ENCODE assay signal across 19 cellular contexts in genomic region chr2:169011698-169012097, GRCh38. TPM values are rescaled to one million over a fixed set of nuclear protein-coding genes. Genes with fewer than 3 reads are reported as not detected.
DNase-seq lines count a peak whose midpoint lies in the region; ATAC-seq and TF ChIP-seq lines count a peak whose summit lies in the region.
"Had no signal": no experiment of that assay in that cellular context is flagged by ENCODE, and none has a peak within 500 bp of the region (broad histone marks: within the 10 kb centered on the region; RNA-seq: fewer than 3 reads in every experiment).

No MANE protein-coding gene starts in this region.

- H3K4me3 ChIP-seq in mammary epithelial cell (replicated peaks in 1 of 3; ENCODE audit: insufficient read depth in 1 of 3, low read depth in 2 of 3, low read length in 3 of 3) (no peak overlapping the region), PC-3 (ENCODE audit: low read length) (peak overlapping the region; percentile 39; the same call in 1 of the 2 replicates), colonic mucosa (no peak overlapping the region), mesodermal cell (ENCODE audit: extremely low read depth, insufficient read depth, low read length, poor library complexity, severe bottlenecking) (no peak overlapping the region)
- H3K4me3 ChIP-seq: GM12878 had no signal

- no TSS peak for BruUV-seq in mammary epithelial cell (replicated peaks; lab: Mats Ljungman, UMichigan)
- no TSS peak for BruUV-seq in MCF 10A (replicated peaks; lab: Mats Ljungman, UMichigan)
- no TSS peak for BruUV-seq in PC-3 (replicated peaks; lab: Mats Ljungman, UMichigan)

- no peak overlapping the region for H3K9ac ChIP-seq in mammary epithelial cell (ENCODE audit: insufficient read depth, low read length)
- peak overlapping the region; percentile 79 for H3K9ac ChIP-seq in PC-3 (ENCODE audit: low read length)
- peak overlapping the region in 1 of 2 donors; percentile 23 for H3K9ac ChIP-seq in colonic mucosa (ENCODE audit: low read depth in 2 of 2, low read length in 2 of 2)

- no peaks in the 10 kb centered on the region for H3K9me3 ChIP-seq in mammary epithelial cell (replicated peaks; ENCODE audit: insufficient read depth, low read length)
- H3K9me3 ChIP-seq in PC-3 (ENCODE audit: low read length), result no peaks in the 10 kb centered on the region
- H3K9me3 ChIP-seq in colonic mucosa, result no peaks in the 10 kb centered on the region
- H3K9me3 ChIP-seq in mesodermal cell (ENCODE audit: control insufficient read depth, low read length), result no peaks in the 10 kb centered on the region
- H3K9me3 ChIP-seq: Caco-2 had no signal

- no peaks in the 10 kb centered on the region for H3K27me3 ChIP-seq in mammary epithelial cell (ENCODE audit: insufficient read depth, low read length)
- no peaks in the 10 kb centered on the region for H3K27me3 ChIP-seq in PC-3 (ENCODE audit: low read length)
- H3K27me3 ChIP-seq in colonic mucosa, result no peaks in the 10 kb centered on the region

- DNase-seq in mammary epithelial cell, result no peak
- no peak for DNase-seq in MCF 10A (ENCODE audit: unreplicated experiment)
- DNase-seq in PC-3, result no peak
- no peak for DNase-seq in colonic mucosa
- DNase-seq in AG08395 (ENCODE audit: low spot score), result no peak
- no peak for DNase-seq in NCI-H1092 (lab: John Stamatoyannopoulos, UW)
- no peak for DNase-seq in activated CD4-positive, alpha-beta memory T cell treated with anti-CD3 and anti-CD28 coated beads, Interleukin-2, amount 10 ng/mL, durations not matched to agents 7 days and 5 days
- DNase-seq: 8988T; DMS79; Kasumi-1; NCI-H1417 treated with DMSO at 0.1 percent for 48 hours; NCI-H2081 treated with DMSO at 0.1 percent for 48 hours; NCI-H526 treated with DMSO at 0.1 percent for 48 hours; NK-92 treated with Interleukin-12 subunit alpha and Interleukin-12 subunit beta, amount 100 ng/mL, for 24 hours; SHP77 had no signal

- H2AFZ ChIP-seq in mammary epithelial cell (ENCODE audit: low read depth, low read length) (no peak overlapping the region), PC-3 (ENCODE audit: low read length) (no peak overlapping the region)

- H3K79me2 ChIP-seq in mammary epithelial cell (ENCODE audit: insufficient read depth, low read length) (no peaks in the 10 kb centered on the region), PC-3 (ENCODE audit: low read length) (no peaks in the 10 kb centered on the region)

- POLR2A ChIA-PET in MCF 10A (lab: Yijun Ruan, JAX) (interaction anchor here (0.6 to 3.2 kb wide), 8 partner anchors 14 to 481 kb away, joined by 3 to 35 read pairs (median 3); partner anchors contain the start of gene DHRS9), PC-3 (lab: Charles Lee; ENCODE audit: unreplicated experiment) (no interaction called here)
- POLR2A ChIA-PET in activated CD4-positive, alpha-beta memory T cell treated with anti-CD3 and anti-CD28 coated beads, Interleukin-2, amount 10 ng/mL, durations not matched to agents 7 days and 5 days (lab: Charles Lee), result no interaction called here

- H3K9me2 ChIP-seq in PC-3 (replicated peaks; ENCODE audit: low read length), result no peaks in the 10 kb centered on the region

- TF ChIP-seq CTCF in mammary epithelial cell (conservative IDR thresholded peaks at IDR 0.05 in 1 of 2, IDR thresholded peaks at IDR 0.05 in 1 of 2; ENCODE audit: extremely low read depth in 1 of 2, insufficient read depth in 1 of 2, low read depth in 1 of 2, low read length in 2 of 2) (no peak), MCF 10A (IDR thresholded peaks at IDR 0.05; ENCODE audit: unreplicated experiment) (no peak), PC-3 (conservative IDR thresholded peaks at IDR 0.05; ENCODE audit: low read depth, low read length) (no peak), colonic mucosa (IDR thresholded peaks at IDR 0.05) (no peak)

- H3K27ac ChIP-seq in mammary epithelial cell (ENCODE audit: insufficient read depth, low read depth, low read length) (no peak overlapping the region), PC-3 (ENCODE audit: low read length) (peak overlapping the region; percentile 98), colonic mucosa (peak overlapping the region; percentile 70), mesodermal cell (ENCODE audit: low read depth, low read length, severe bottlenecking) (peak overlapping the region; percentile 86)

- H3K4me1 ChIP-seq in mammary epithelial cell (ENCODE audit: insufficient read depth, low read length) (peaks cover 25% of the 10 kb centered on the region), PC-3 (ENCODE audit: insufficient read depth, low read length) (peaks cover 52% of the 10 kb centered on the region), colonic mucosa (no peaks in the 10 kb centered on the region), mesodermal cell (ENCODE audit: control insufficient read depth, insufficient read depth, low read length, poor library complexity, severe bottlenecking) (peaks cover 6% of the 10 kb centered on the region)

- peaks cover 31% of the 10 kb centered on the region for H3K4me1 Mint-ChIP-seq in MCF 10A (ENCODE audit: insufficient read depth, unreplicated experiment)
- H3K4me1 Mint-ChIP-seq in activated CD4-positive, alpha-beta memory T cell treated with anti-CD3 and anti-CD28 coated beads, Interleukin-2, amount 10 ng/mL, durations not matched to agents 7 days and 5 days, result peaks cover 12% of the 10 kb centered on the region

- H3K36me3 ChIP-seq in mammary epithelial cell (ENCODE audit: insufficient read depth, low read length) (no peaks in the 10 kb centered on the region), PC-3 (ENCODE audit: low read depth, low read length) (no peaks in the 10 kb centered on the region), colonic mucosa (no peaks in the 10 kb centered on the region), mesodermal cell (ENCODE audit: control insufficient read depth, insufficient read depth, low read length) (no peaks in the 10 kb centered on the region)

- H3K4me3 Mint-ChIP-seq in MCF 10A (ENCODE audit: unreplicated experiment), result no peak overlapping the region
- H3K4me3 Mint-ChIP-seq in activated CD4-positive, alpha-beta memory T cell treated with anti-CD3 and anti-CD28 coated beads, Interleukin-2, amount 10 ng/mL, durations not matched to agents 7 days and 5 days, result no peak overlapping the region

- no peaks in the 10 kb centered on the region for H3K9me3 Mint-ChIP-seq in MCF 10A (ENCODE audit: unreplicated experiment)
- peaks cover 2% of the 10 kb centered on the region for H3K9me3 Mint-ChIP-seq in activated CD4-positive, alpha-beta memory T cell treated with anti-CD3 and anti-CD28 coated beads, Interleukin-2, amount 10 ng/mL, durations not matched to agents 7 days and 5 days

- 91% methylated on average over 2 of the region's 2 CpGs for WGBS in mammary epithelial cell (ENCODE audit: low coverage, missing lambda C conversion rate)
- 84 to 100% methylated on average over 2 of the region's 2 CpGs for WGBS in mesodermal cell (ENCODE audit: insufficient coverage in 2 of 2), 2 experiments

- H3K36me3 Mint-ChIP-seq in MCF 10A (ENCODE audit: insufficient read depth, unreplicated experiment), result no peaks in the 10 kb centered on the region
- H3K36me3 Mint-ChIP-seq in activated CD4-positive, alpha-beta memory T cell treated with anti-CD3 and anti-CD28 coated beads, Interleukin-2, amount 10 ng/mL, durations not matched to agents 7 days and 5 days (ENCODE audit: low read depth), result no peaks in the 10 kb centered on the region

- no peaks in the 10 kb centered on the region for H3K27me3 Mint-ChIP-seq in MCF 10A (ENCODE audit: insufficient read depth, unreplicated experiment)
- H3K27me3 Mint-ChIP-seq in activated CD4-positive, alpha-beta memory T cell treated with anti-CD3 and anti-CD28 coated beads, Interleukin-2, amount 10 ng/mL, durations not matched to agents 7 days and 5 days, result no peaks in the 10 kb centered on the region

- dilution Hi-C loops in mammary epithelial cell (cut with HindIII; ENCODE audit: low sequenced_read_pairs), result loop anchor here (5.0 kb wide), 1 partner anchor 36 kb away; no protein-coding TSS in a partner anchor

- CTCF ChIA-PET in mammary epithelial cell (lab: Charles Lee; ENCODE audit: low non-redundant PET) (no interaction called here), MCF 10A (lab: Yijun Ruan, JAX) (interaction anchor here (0.7 kb wide), 1 partner anchor 191 kb away, joined by 3 read pairs; no protein-coding TSS in a partner anchor), PC-3 (lab: Charles Lee) (no interaction called here)
- CTCF ChIA-PET in activated CD4-positive, alpha-beta memory T cell treated with anti-CD3 and anti-CD28 coated beads, Interleukin-2, amount 10 ng/mL, durations not matched to agents 7 days and 5 days (lab: Charles Lee), result no interaction called here

- intact Hi-C loops in mammary epithelial cell (cut with micrococcal nuclease), result no loop called here
- intact Hi-C loops in MCF 10A (cut with micrococcal nuclease), result loop anchor here (1.0 kb wide), 1 partner anchor 19 kb away; no protein-coding TSS in a partner anchor
- intact Hi-C loops in PC-3 (cut with micrococcal nuclease), result loop anchor here (2.0 to 5.0 kb wide), 3 partner anchors 43 to 83 kb away; partner anchors contain the start of gene DHRS9
- intact Hi-C loops in colonic mucosa (cut with DNase I), result loop anchor here (10.0 kb wide), 1 partner anchor 1657 kb away; no protein-coding TSS in a partner anchor

- H3F3A ChIP-seq in PC-3 (ENCODE audit: low read length, unreplicated experiment), result peaks cover 18% of the 10 kb centered on the region

- in situ Hi-C loops in mammary epithelial cell (cut with MboI; ENCODE audit: low sequenced_read_pairs in 2 of 2), result no loop called here

- ATAC-seq in PC-3, result no peak
- ATAC-seq: GM12878 had no signal

- peak overlapping the region; percentile 0 for H3K4me2 ChIP-seq in mammary epithelial cell (ENCODE audit: insufficient read depth, low read depth, low read length)
- H3K4me2 ChIP-seq in PC-3 (ENCODE audit: low read length), result peak overlapping the region; percentile 70

- no peak overlapping the region for H3K27ac Mint-ChIP-seq in MCF 10A (ENCODE audit: low read depth, unreplicated experiment)
- no peak overlapping the region for H3K27ac Mint-ChIP-seq in activated CD4-positive, alpha-beta memory T cell treated with anti-CD3 and anti-CD28 coated beads, Interleukin-2, amount 10 ng/mL, durations not matched to agents 7 days and 5 days

- H4K20me1 ChIP-seq in mammary epithelial cell (ENCODE audit: insufficient read depth, low read length), result no peaks in the 10 kb centered on the region
- no peaks in the 10 kb centered on the region for H4K20me1 ChIP-seq in PC-3 (ENCODE audit: low read length)

RNA-seq across cellular contexts. Expression of gene ABCB11, which starts 19.4 kb away (rescaled TPM):
- total RNA-seq in mammary epithelial cell, result not detected
- not detected for polyA plus RNA-seq in mammary epithelial cell
- not detected for polyA minus RNA-seq in mammary epithelial cell
- 0.05 TPM in 1 of 2 replicates, not detected in the other for total RNA-seq in MCF 10A (2022)
- 0.11 and 0.29 TPM in 2 replicates for total RNA-seq in PC-3 (2014; rRNA removed)
- total RNA-seq in colonic mucosa, result 1 to 10 TPM in 1 of 2 donors, under 1 TPM in 1; 0.74 to 1.1 TPM
- polyA plus RNA-seq in mesodermal cell (2013, experiment 1 of 2), result not detected
- polyA plus RNA-seq in mesodermal cell (2013, experiment 2 of 2), result not detected
- not detected for total RNA-seq in activated CD4-positive, alpha-beta memory T cell treated with anti-CD3 and anti-CD28 coated beads, Interleukin-2, amount 10 ng/mL, durations not matched to agents 7 days and 5 days
- total RNA-seq: Caco-2, G401, GM12878 had no signal
- polyA plus RNA-seq: GM12878 had no signal

RNA-seq across cellular contexts. Expression of gene DHRS9, which starts 57.7 kb away (rescaled TPM):
- not detected for total RNA-seq in mammary epithelial cell
- 0.36 TPM for polyA plus RNA-seq in mammary epithelial cell
- polyA minus RNA-seq in mammary epithelial cell, result not detected
- 0.21 TPM in 1 of 2 replicates, not detected in the other for total RNA-seq in MCF 10A (2022)
- total RNA-seq in PC-3 (2014; rRNA removed), result 0.22 TPM in 1 of 2 replicates, not detected in the other
- 100 to 1,000 TPM; 102 to 144 TPM for total RNA-seq in colonic mucosa
- not detected for polyA plus RNA-seq in mesodermal cell (2013, experiment 1 of 2)
- not detected for polyA plus RNA-seq in mesodermal cell (2013, experiment 2 of 2)
- not detected for total RNA-seq in activated CD4-positive, alpha-beta memory T cell treated with anti-CD3 and anti-CD28 coated beads, Interleukin-2, amount 10 ng/mL, durations not matched to agents 7 days and 5 days
- total RNA-seq: Caco-2, G401 had no signal

Comparison
In these comparisons a context has a peak if more than half of its experiments do, and no peak if none do; other contexts are left out.
1. RNA of gene DHRS9, which starts 57.7 kb away (total RNA-seq): 102 to 144 TPM in colonic mucosa; not detected in mammary epithelial cell, 0.22 TPM in PC-3, 0.21 TPM in MCF 10A and not detected in activated CD4-positive, alpha-beta memory T cell treated with anti-CD3 and anti-CD28 coated beads, Interleukin-2, amount 10 ng/mL, durations not matched to agents 7 days and 5 days; every median in the first group is over 10 times any median in the second.